Comparison of ENCODE assay signal across 10 cellular contexts in the genomic region with DNA sequence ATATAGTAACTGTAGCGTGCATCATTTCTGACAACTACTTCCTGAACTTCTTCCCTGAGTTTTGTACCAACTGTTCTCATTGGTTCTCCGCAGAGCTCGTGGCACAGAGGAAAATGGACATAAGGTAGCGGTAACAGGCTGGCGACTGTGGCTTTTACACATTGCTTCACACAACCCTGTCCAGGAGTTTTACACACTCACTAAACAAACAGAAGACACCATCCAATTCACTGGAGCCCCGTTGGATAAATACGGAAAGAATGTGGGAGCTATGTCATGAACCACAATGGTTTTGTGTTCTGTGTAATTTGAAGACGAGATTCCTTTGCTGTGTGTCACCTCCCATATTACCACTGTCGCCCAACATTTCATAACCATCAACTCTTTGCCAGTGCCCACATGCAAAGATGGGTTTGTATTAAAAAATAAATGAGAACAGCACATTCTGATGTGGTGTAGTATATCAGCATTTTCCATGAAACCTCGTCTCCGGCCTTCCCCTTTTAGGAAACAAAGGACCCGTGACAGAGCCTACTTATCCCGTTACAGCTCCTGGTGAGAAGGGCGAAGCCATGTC. TPM values are rescaled to one million over a fixed set of nuclear protein-coding genes. Genes with fewer than 3 reads are reported as not detected.
DNase-seq lines count a peak whose midpoint lies in the region; ATAC-seq and TF ChIP-seq lines count a peak whose summit lies in the region.
"Had no signal": no experiment of that assay in that cellular context is flagged by ENCODE, and none has a peak within 500 bp of the region (broad histone marks: within the 10 kb centered on the region; RNA-seq: fewer than 3 reads in every experiment).

No MANE protein-coding gene starts in this region.

- DNase-seq in H4 (ENCODE audit: low spot score), result peak; percentile 99
- peak; percentile 92 to 99 for DNase-seq in SJSA1 (ENCODE audit: low read depth in 1 of 2, low spot score in 2 of 2)
- DNase-seq in fibroblast of peridontal ligament (ENCODE audit: extremely low read depth), result peak; percentile 100
- no peak for DNase-seq in sigmoid colon
- no peak for DNase-seq in posterior vena cava (ENCODE audit: low spot score)
- no peak for DNase-seq in NCI-H1417 treated with DMSO at 0.1 percent for 48 hours (lab: John Stamatoyannopoulos, UW)
- DNase-seq: activated T-cell treated with anti-CD3 and anti-CD28 coated beads for 4 hours, NCI-H524 treated with DMSO at 0.1 percent for 48 hours had no signal

- intact Hi-C loops in sigmoid colon (cut with DNase I) (no loop called here), posterior vena cava (cut with DNase I) (loop anchor here in 1 of 2 donors (10.0 kb wide), 1 partner anchor 435 kb away; no protein-coding TSS in a partner anchor)

- TF ChIP-seq EP300 in sigmoid colon (IDR thresholded peaks at IDR 0.05), result no peak

- peaks cover 40% of the 10 kb centered on the region for H3K4me1 ChIP-seq in SJSA1 (replicated peaks)
- H3K4me1 ChIP-seq in sigmoid colon, result peaks cover 0 to 18% (median 8%) of the 10 kb centered on the region in 4 donors

- H3K36me3 ChIP-seq in SJSA1 (no peaks in the 10 kb centered on the region), sigmoid colon (no peaks in the 10 kb centered on the region)

- H3K9me3 ChIP-seq in SJSA1 (replicated peaks) (no peaks in the 10 kb centered on the region), sigmoid colon (no peaks in the 10 kb centered on the region)

- ATAC-seq in HG03280 (IDR thresholded peaks at IDR 0.05; ENCODE audit: unreplicated experiment), result no peak
- ATAC-seq in GM21526 (IDR thresholded peaks at IDR 0.05; ENCODE audit: low FRiP score, unreplicated experiment), result no peak

- WGBS in sigmoid colon, 2 donors, result 50 to 69% methylated on average over 14 of the region's 14 CpGs

- TF ChIP-seq CTCF in sigmoid colon (IDR thresholded peaks at IDR 0.05), result no peak

- peak overlapping the region; percentile 99 for H3K27ac ChIP-seq in SJSA1
- H3K27ac ChIP-seq in sigmoid colon, result peak overlapping the region in 3 of 4 donors; percentile 7 to 70 (median 49)

- no peaks in the 10 kb centered on the region for H3K27me3 ChIP-seq in SJSA1 (replicated peaks)
- H3K27me3 ChIP-seq in sigmoid colon, result no peaks in the 10 kb centered on the region

- peak overlapping the region; percentile 31 for H3K4me3 ChIP-seq in SJSA1
- no peak overlapping the region for H3K4me3 ChIP-seq in sigmoid colon

- no peak for TF ChIP-seq POLR2A in sigmoid colon (IDR thresholded peaks at IDR 0.05)

RNA-seq across cellular contexts. Expression of a gene that starts 47.3 kb away (rescaled TPM):
- 89.4 and 98.0 TPM in 2 replicates for total RNA-seq in H4 (2014; rRNA removed; shearing (Covaris generic))
- 158 and 216 TPM in 2 replicates for total RNA-seq in SJSA1 (2014; rRNA removed; shearing (Covaris generic))
- total RNA-seq in sigmoid colon (100 to 1,000 TPM in 3 of 4 donors, 10 to 100 TPM in 1; 92.2 to 197 (median 116) TPM), posterior vena cava (100 to 1,000 TPM; 165 to 244 TPM)
- 10 to 100 TPM in 2 of 3 donors, 1 to 10 TPM in 1; 9.6 to 17.1 (median 15.0) TPM for polyA plus RNA-seq in sigmoid colon

Comparison
In these comparisons a context has a peak if more than half of its experiments do, and no peak if none do; other contexts are left out.
1. DNase-seq: peak in H4 (single experiment), SJSA1 (2 of 2) and fibroblast of peridontal ligament (single experiment); none in sigmoid colon (single experiment), posterior vena cava (single experiment) and NCI-H1417 treated with DMSO at 0.1 percent for 48 hours (single experiment).